In genomic region chr17:68175905-68176304, GRCh38 we compare ENCODE assay signal across 26 cellular contexts.
"Had no signal": no experiment of that assay in that cellular context is flagged by ENCODE, and none has a peak within 500 bp of the region (broad histone marks: within the 10 kb centered on the region; RNA-seq: fewer than 3 reads in every experiment).

No MANE protein-coding gene starts in this region.

- H3K9me3 Mint-ChIP-seq: natural killer cell treated with Interleukin-12 subunit alpha and Interleukin-12 subunit beta and Interleukin-15 and Interleukin-18, amount 100 ng/mL, for 72 hours; stimulated activated naive CD8-positive, alpha-beta T cell treated with anti-CD3 and anti-CD28 coated beads, Interleukin-15, amount 100 ng/mL, for 72 hours had no signal

- H3K4me1 ChIP-seq: left lung, lower lobe of right lung, right atrium auricular region, right lobe of liver, tibial nerve, upper lobe of right lung had no signal

- H3K4me3 Mint-ChIP-seq: immature natural killer cell; natural killer cell treated with Interleukin-12 subunit alpha and Interleukin-12 subunit beta and Interleukin-15 and Interleukin-18, amount 100 ng/mL, for 72 hours; stimulated activated memory B cell treated with anti-CD40 and anti-IgM and Interleukin-4, amounts not matched to agents 10 μg/mL and 1 μg/mL and 100 μg/mL, for 72 hours; stimulated activated naive CD8-positive, alpha-beta T cell treated with anti-CD3 and anti-CD28 coated beads, Interleukin-15, amount 100 ng/mL, for 72 hours had no signal

- DNase-seq: heart left ventricle; hypothalamus; immature natural killer cell; kidney; left colon; left lung; lower lobe of right lung; mammary epithelial cell; mesendoderm; midbrain; mucosa of descending colon; naive thymus-derived CD4-positive, alpha-beta T cell; occipital lobe; ovary; right lobe of liver; stimulated activated CD4-positive, alpha-beta T cell treated with anti-CD3 and anti-CD28 coated beads, Interleukin-4, amount 100 ng/mL, for 24 hours; stimulated activated naive CD4-positive, alpha-beta T cell treated with Interleukin-2 at 50 U/mL for 16 hours; stimulated activated naive CD8-positive, alpha-beta T cell treated with anti-CD3 and anti-CD28 coated beads, Interleukin-15, amount 100 ng/mL, for 72 hours; upper lobe of right lung had no signal

- H3K27me3 Mint-ChIP-seq: naive thymus-derived CD4-positive, alpha-beta T cell; stimulated activated memory B cell treated with anti-CD40 and anti-IgM and Interleukin-4, amounts not matched to agents 10 μg/mL and 1 μg/mL and 100 μg/mL, for 72 hours had no signal

- H3K36me3 Mint-ChIP-seq: natural killer cell treated with Interleukin-12 subunit alpha and Interleukin-12 subunit beta and Interleukin-15 and Interleukin-18, amount 100 ng/mL, for 72 hours; stimulated activated memory B cell treated with anti-CD40 and anti-IgM and Interleukin-4, amounts not matched to agents 10 μg/mL and 1 μg/mL and 100 μg/mL, for 72 hours had no signal

- H3K9me3 ChIP-seq: heart left ventricle, left lung, lower lobe of right lung, mucosa of descending colon, neutrophil, ovary, right atrium auricular region, right lobe of liver, tibial nerve, upper lobe of right lung had no signal

- H3K27me3 ChIP-seq: heart left ventricle, left lung, ovary, right atrium auricular region, right lobe of liver, tibial nerve, upper lobe of right lung had no signal

- H3K36me3 ChIP-seq: heart left ventricle, left lung, lower lobe of right lung, neutrophil, ovary, right atrium auricular region, right lobe of liver, upper lobe of right lung had no signal

- H3K27ac Mint-ChIP-seq: natural killer cell treated with Interleukin-12 subunit alpha and Interleukin-12 subunit beta and Interleukin-15 and Interleukin-18, amount 100 ng/mL, for 72 hours; progenitor cell of endocrine pancreas; stimulated activated memory B cell treated with anti-CD40 and anti-IgM and Interleukin-4, amounts not matched to agents 10 μg/mL and 1 μg/mL and 100 μg/mL, for 72 hours; stimulated activated naive CD8-positive, alpha-beta T cell treated with anti-CD3 and anti-CD28 coated beads, Interleukin-15, amount 100 ng/mL, for 72 hours had no signal

- H3K4me3 ChIP-seq: heart left ventricle, left lung, lower lobe of right lung, mucosa of descending colon, ovary, right atrium auricular region, right lobe of liver, skin epidermis, tibial nerve, upper lobe of right lung had no signal

- H3K27ac ChIP-seq: heart left ventricle, left lung, lower lobe of right lung, neutrophil, ovary, right atrium auricular region, right lobe of liver, skin epidermis, tibial nerve, upper lobe of right lung had no signal

- ATAC-seq: heart left ventricle; left colon; left lung; lower lobe of right lung; mucosa of descending colon; naive thymus-derived CD4-positive, alpha-beta T cell; natural killer cell treated with Interleukin-12 subunit alpha and Interleukin-12 subunit beta and Interleukin-15 and Interleukin-18, amount 100 ng/mL, for 72 hours; stimulated activated memory B cell treated with anti-CD40 and anti-IgM and Interleukin-4, amounts not matched to agents 10 μg/mL and 1 μg/mL and 100 μg/mL, for 72 hours; stimulated activated naive CD8-positive, alpha-beta T cell treated with anti-CD3 and anti-CD28 coated beads, Interleukin-15, amount 100 ng/mL, for 72 hours; upper lobe of right lung had no signal
